In the genomic region with DNA sequence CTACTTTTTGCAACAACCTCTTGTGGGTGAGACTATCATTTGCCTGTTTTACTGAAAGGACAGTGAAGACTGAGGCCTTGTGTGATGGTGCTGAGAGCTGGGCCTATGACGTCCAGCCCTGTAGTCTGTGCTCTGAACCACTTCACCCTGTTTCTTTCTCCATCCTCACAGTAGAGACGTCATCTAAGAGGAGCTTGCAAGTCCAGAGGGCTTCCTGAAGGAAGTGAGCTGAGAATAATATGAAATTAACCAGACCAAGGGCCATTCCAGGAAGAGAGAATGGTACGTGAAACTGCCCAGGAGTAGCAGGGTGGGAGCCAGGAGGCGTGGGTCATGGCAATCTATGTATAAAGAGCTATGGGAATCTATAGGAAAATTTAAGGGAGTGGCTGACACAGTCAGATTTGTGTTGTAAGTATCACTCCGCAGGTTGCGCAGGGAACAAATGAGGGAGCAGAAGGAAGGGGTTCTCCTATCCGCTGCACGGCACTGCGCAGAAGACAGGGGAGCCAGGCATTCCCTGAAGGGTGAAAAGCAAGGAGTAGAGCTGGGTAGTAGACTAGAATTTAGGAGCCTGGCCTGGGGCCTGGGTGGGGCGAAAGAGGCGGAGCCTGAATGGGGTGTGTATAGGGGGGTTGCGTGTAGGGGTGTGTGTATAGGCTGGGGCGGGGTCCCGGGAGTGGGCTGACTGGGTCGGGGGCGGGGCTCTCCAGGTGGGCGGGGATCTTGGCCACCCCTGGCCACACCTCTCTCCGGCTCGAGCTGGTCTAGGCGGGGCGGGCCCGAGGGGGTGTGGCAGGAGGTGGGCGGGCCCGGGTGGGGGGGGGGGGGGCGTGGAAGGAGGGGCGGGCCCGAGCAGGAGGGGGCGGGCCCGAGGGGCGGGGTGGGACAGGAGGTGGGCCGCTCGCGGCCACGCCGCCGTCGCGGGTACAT, we compare ENCODE assay signal across 8 cellular contexts. TPM values are rescaled to one million over a fixed set of nuclear protein-coding genes. Genes with fewer than 3 reads are reported as not detected.
A peak's percentile ranks its signal among the peaks of the same experiment; 100 is the strongest.
DNase-seq lines count a peak whose midpoint lies in the region; ATAC-seq and TF ChIP-seq lines count a peak whose summit lies in the region.

TSS of gene FGFR4 (plus strand) at position 931 of the 933 bp plus-strand sequence. CDS start 2,688 bp downstream, outside the sequence.

- no peak within 1 kb of the TSS for H3K27ac ChIP-seq in subcutaneous abdominal adipose tissue (ENCODE audit: low read depth, low read length)

- TF ChIP-seq CTCF in nephron progenitor cell (IDR thresholded peaks at IDR 0.05): no peak

- H3K9me3 ChIP-seq in subcutaneous abdominal adipose tissue (ENCODE audit: control insufficient read depth in 5 of 5, low read length in 5 of 5): no peaks in the 10 kb centered on the region

- peak; percentile 65 for DNase-seq in NCI-H2029 (lab: John Stamatoyannopoulos, UW)
- DNase-seq in NCI-H2029 treated with DMSO at 0.1 percent for 48 hours (lab: John Stamatoyannopoulos, UW): no peak
- DNase-seq in NCI-H526 treated with DMSO at 0.1 percent for 48 hours (lab: John Stamatoyannopoulos, UW): peak; percentile 10
- DNase-seq in activated CD8-positive, alpha-beta memory T cell treated with anti-CD3 and anti-CD28 coated beads, Interleukin-2, amount 10 ng/mL, durations not matched to agents 7 days and 5 days: peak; percentile 73
- peak; percentile 91 for DNase-seq in nephron progenitor cell

- peaks cover 48% of the 10 kb centered on the region for H3K27me3 Mint-ChIP-seq in activated CD8-positive, alpha-beta memory T cell treated with anti-CD3 and anti-CD28 coated beads, Interleukin-2, amount 10 ng/mL, durations not matched to agents 7 days and 5 days
- H3K27me3 Mint-ChIP-seq in nephron progenitor cell (ENCODE audit: low read depth, poor library complexity): peaks cover 16% of the 10 kb centered on the region

- H3K4me3 Mint-ChIP-seq in activated CD8-positive, alpha-beta memory T cell treated with anti-CD3 and anti-CD28 coated beads, Interleukin-2, amount 10 ng/mL, durations not matched to agents 7 days and 5 days: peak within 1 kb of the TSS; percentile 0
- H3K4me3 Mint-ChIP-seq in nephron progenitor cell: peak within 1 kb of the TSS; percentile 64

- CTCF ChIA-PET in activated CD8-positive, alpha-beta memory T cell treated with anti-CD3 and anti-CD28 coated beads, Interleukin-2, amount 10 ng/mL, durations not matched to agents 7 days and 5 days (lab: Charles Lee): interaction anchor here (0.6 to 7.1 kb wide), 6 partner anchors 11 to 426 kb away, joined by 3 to 64 read pairs (median 7); no protein-coding TSS in a partner anchor

- peaks cover 0 to 26% (median 9%) of the 10 kb centered on the region in 5 donors for H3K27me3 ChIP-seq in subcutaneous abdominal adipose tissue (ENCODE audit: control insufficient read depth in 5 of 5, insufficient read depth in 4 of 5, low read length in 5 of 5)

- peak within 1 kb of the TSS in 3 of 5 donors; percentile 43 to 61 (median 48) for H3K4me3 ChIP-seq in subcutaneous abdominal adipose tissue (ENCODE audit: low read depth in 1 of 5, low read length in 5 of 5)

- H3K9me3 Mint-ChIP-seq in activated CD8-positive, alpha-beta memory T cell treated with anti-CD3 and anti-CD28 coated beads, Interleukin-2, amount 10 ng/mL, durations not matched to agents 7 days and 5 days (ENCODE audit: low read depth): no peaks in the 10 kb centered on the region
- H3K9me3 Mint-ChIP-seq in nephron progenitor cell: no peaks in the 10 kb centered on the region

- H3K4me1 Mint-ChIP-seq in activated CD8-positive, alpha-beta memory T cell treated with anti-CD3 and anti-CD28 coated beads, Interleukin-2, amount 10 ng/mL, durations not matched to agents 7 days and 5 days: peaks cover 9% of the 10 kb centered on the region
- H3K4me1 Mint-ChIP-seq in nephron progenitor cell: peaks cover 50% of the 10 kb centered on the region

- H3K9ac ChIP-seq in subcutaneous abdominal adipose tissue (ENCODE audit: low read length in 5 of 5): no peak within 1 kb of the TSS

- peaks cover 2 to 18% (median 15%) of the 10 kb centered on the region in 5 donors for H3K4me1 ChIP-seq in subcutaneous abdominal adipose tissue (ENCODE audit: control insufficient read depth in 5 of 5, insufficient read depth in 5 of 5, low read length in 5 of 5)

- H3K27ac Mint-ChIP-seq in activated CD8-positive, alpha-beta memory T cell treated with anti-CD3 and anti-CD28 coated beads, Interleukin-2, amount 10 ng/mL, durations not matched to agents 7 days and 5 days: no peak within 1 kb of the TSS
- H3K27ac Mint-ChIP-seq in nephron progenitor cell: peak within 1 kb of the TSS; percentile 35

- H3K36me3 Mint-ChIP-seq in activated CD8-positive, alpha-beta memory T cell treated with anti-CD3 and anti-CD28 coated beads, Interleukin-2, amount 10 ng/mL, durations not matched to agents 7 days and 5 days: no peaks in the 10 kb centered on the region
- H3K36me3 Mint-ChIP-seq in nephron progenitor cell (ENCODE audit: low read depth): no peaks in the 10 kb centered on the region

- peak; percentile 45 for ATAC-seq in HG02885 (IDR thresholded peaks at IDR 0.05; ENCODE audit: poor library complexity, unreplicated experiment)
- peak; percentile 73 for ATAC-seq in activated CD8-positive, alpha-beta memory T cell treated with anti-CD3 and anti-CD28 coated beads, Interleukin-2, amount 10 ng/mL, durations not matched to agents 7 days and 5 days
- peak; percentile 88 for ATAC-seq in esophagus mucosa

- no peaks in the 10 kb centered on the region for H3K36me3 ChIP-seq in subcutaneous abdominal adipose tissue (ENCODE audit: control insufficient read depth in 5 of 5, insufficient read depth in 5 of 5, low read length in 5 of 5)

RNA-seq across cellular contexts. Expression of gene FGFR4, which starts in this region (rescaled TPM):
- 1 to 10 TPM in 1 of 2 experiments, under 1 TPM in 1; 0.29 to 1.1 TPM for total RNA-seq in activated CD8-positive, alpha-beta memory T cell treated with anti-CD3 and anti-CD28 coated beads, Interleukin-2, amount 10 ng/mL, durations not matched to agents 7 days and 5 days
- total RNA-seq in esophagus mucosa: 2.7 TPM
